Comparison of ENCODE assay signal across 1 cellular context in genomic region chr1:207868769-207869721, GRCh38.
TF ChIP-seq lines count a peak whose summit lies in the region.

No MANE protein-coding gene starts in this region.

TF ChIP-seq in K562, 482 proteins besides CTCF, POLR2A, EP300 and RAD21 (continued from another document):
- TF ChIP-seq TAF1 (IDR thresholded peaks at IDR 0.05; ENCODE audit: control insufficient read depth, extremely low read depth, insufficient read depth, low read length, severe bottlenecking) (peak; percentile 53), HNRNPK (IDR thresholded peaks at IDR 0.05; ENCODE audit: low read depth, low read length, poor library complexity, severe bottlenecking) (no peak), NONO (IDR thresholded peaks at IDR 0.05; ENCODE audit: low read depth in 2 of 2, low read length in 1 of 2) (peak; percentile 21 to 87; a peak in 2 of 4 replicates), ATF3 (IDR thresholded peaks at IDR 0.05) (no peak), ATF3 (CRISPR knock-in tag; conservative IDR thresholded peaks at IDR 0.05) (0 out of 2 replicates have a peak, but pooled peaks have one; percentile 49), HNRNPL (IDR thresholded peaks at IDR 0.05; ENCODE audit: low read depth, low read length) (0 out of 2 replicates have a peak, but pooled peaks have one; percentile 42), HNRNPLL (IDR thresholded peaks at IDR 0.05; ENCODE audit: low read depth, low read length, poor library complexity, severe bottlenecking) (peak; percentile 64), TBL1XR1 (IDR thresholded peaks at IDR 0.05; ENCODE audit: low read length in 2 of 2) (peak in 1 of 2 experiments; percentile 9; a peak in 2 of 4 replicates), TCF3 (CRISPR knock-in tag; IDR thresholded peaks at IDR 0.05) (0 out of 2 replicates have a peak, but pooled peaks have one; percentile 21), ZBTB26 (CRISPR knock-in tag; IDR thresholded peaks at IDR 0.05) (no peak), HMGN3 (IDR thresholded peaks at IDR 0.05; ENCODE audit: borderline replicate concordance, extremely low read depth, insufficient read length, low read depth, low read length) (peak; percentile 85)
- TF ChIP-seq, protein P1, sequence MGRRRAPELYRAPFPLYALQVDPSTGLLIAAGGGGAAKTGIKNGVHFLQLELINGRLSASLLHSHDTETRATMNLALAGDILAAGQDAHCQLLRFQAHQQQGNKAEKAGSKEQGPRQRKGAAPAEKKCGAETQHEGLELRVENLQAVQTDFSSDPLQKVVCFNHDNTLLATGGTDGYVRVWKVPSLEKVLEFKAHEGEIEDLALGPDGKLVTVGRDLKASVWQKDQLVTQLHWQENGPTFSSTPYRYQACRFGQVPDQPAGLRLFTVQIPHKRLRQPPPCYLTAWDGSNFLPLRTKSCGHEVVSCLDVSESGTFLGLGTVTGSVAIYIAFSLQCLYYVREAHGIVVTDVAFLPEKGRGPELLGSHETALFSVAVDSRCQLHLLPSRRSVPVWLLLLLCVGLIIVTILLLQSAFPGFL (CRISPR knock-in tag; IDR thresholded peaks at IDR 0.05): 0 out of 2 replicates have a peak, but pooled peaks have one; percentile 10
- TF ChIP-seq, protein P2, sequence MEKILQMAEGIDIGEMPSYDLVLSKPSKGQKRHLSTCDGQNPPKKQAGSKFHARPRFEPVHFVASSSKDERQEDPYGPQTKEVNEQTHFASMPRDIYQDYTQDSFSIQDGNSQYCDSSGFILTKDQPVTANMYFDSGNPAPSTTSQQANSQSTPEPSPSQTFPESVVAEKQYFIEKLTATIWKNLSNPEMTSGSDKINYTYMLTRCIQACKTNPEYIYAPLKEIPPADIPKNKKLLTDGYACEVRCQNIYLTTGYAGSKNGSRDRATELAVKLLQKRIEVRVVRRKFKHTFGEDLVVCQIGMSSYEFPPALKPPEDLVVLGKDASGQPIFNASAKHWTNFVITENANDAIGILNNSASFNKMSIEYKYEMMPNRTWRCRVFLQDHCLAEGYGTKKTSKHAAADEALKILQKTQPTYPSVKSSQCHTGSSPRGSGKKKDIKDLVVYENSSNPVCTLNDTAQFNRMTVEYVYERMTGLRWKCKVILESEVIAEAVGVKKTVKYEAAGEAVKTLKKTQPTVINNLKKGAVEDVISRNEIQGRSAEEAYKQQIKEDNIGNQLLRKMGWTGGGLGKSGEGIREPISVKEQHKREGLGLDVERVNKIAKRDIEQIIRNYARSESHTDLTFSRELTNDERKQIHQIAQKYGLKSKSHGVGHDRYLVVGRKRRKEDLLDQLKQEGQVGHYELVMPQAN (IDR thresholded peaks at IDR 0.05; ENCODE audit: borderline replicate concordance): no peak
